28 cellular contexts compared by ENCODE assay signal in the genomic region with DNA sequence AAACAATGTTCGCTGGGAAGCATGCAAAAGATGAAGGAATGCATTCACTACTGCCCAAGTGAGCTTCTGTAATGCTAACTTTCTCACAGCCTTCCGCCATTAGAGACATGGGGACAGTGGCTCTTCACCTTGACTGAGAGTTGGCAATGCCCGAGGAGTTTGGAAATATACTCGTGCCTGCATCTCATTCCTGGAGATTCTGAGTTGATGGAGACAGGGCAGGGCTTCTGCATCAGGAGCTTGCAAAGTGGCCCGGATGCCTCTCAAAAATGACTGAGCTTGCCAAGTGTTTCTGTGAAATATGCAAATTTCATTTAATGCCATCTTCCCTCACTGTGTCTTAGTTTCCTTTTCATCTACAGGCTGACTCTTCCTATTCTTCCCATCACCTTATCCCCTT.
"Had no signal": no experiment of that assay in that cellular context is flagged by ENCODE, and none has a peak within 500 bp of the region (broad histone marks: within the 10 kb centered on the region; RNA-seq: fewer than 3 reads in every experiment).

No MANE protein-coding gene starts in this region.

- H3K9ac ChIP-seq: neural progenitor cell, parathyroid adenoma had no signal

- H3K36me3 ChIP-seq: breast epithelium, esophagus muscularis mucosa, heart left ventricle, neural progenitor cell, sigmoid colon, stomach, suprapubic skin, tibial nerve had no signal

- FAIRE-seq: small intestine had no signal

- H3K27me3 Mint-ChIP-seq: activated naive CD4-positive, alpha-beta T cell treated with anti-CD3 and anti-CD28 coated beads, Interleukin-2, amount 50 U/mL, for 24 hours; activated naive CD8-positive, alpha-beta T cell treated with anti-CD3 and anti-CD28 coated beads, Interleukin-2, amount 50 U/mL, for 24 hours; naive thymus-derived CD4-positive, alpha-beta T cell; stimulated activated memory B cell treated with anti-CD40 and anti-IgM and Interleukin-4, amounts not matched to agents 10 μg/mL and 1 μg/mL and 100 μg/mL, for 72 hours had no signal

- H3K27me3 ChIP-seq: breast epithelium, esophagus muscularis mucosa, foreskin keratinocyte, heart left ventricle, neural progenitor cell, sigmoid colon, stomach, suprapubic skin, tibial nerve had no signal

- H3K9me3 Mint-ChIP-seq: neural progenitor cell had no signal

- H3K4me3 ChIP-seq: esophagus muscularis mucosa, heart left ventricle, neural progenitor cell, psoas muscle, sigmoid colon, stomach, suprapubic skin, tibial nerve had no signal

- H2AFZ ChIP-seq: neural progenitor cell, parathyroid adenoma had no signal

- ATAC-seq: activated naive CD8-positive, alpha-beta T cell treated with anti-CD3 and anti-CD28 coated beads, Interleukin-2, amount 50 U/mL, for 24 hours; foreskin keratinocyte; heart left ventricle; naive thymus-derived CD4-positive, alpha-beta T cell; psoas muscle; stimulated activated memory B cell treated with anti-CD40 and anti-IgM and Interleukin-4, amounts not matched to agents 10 μg/mL and 1 μg/mL and 100 μg/mL, for 72 hours had no signal

- DNase-seq: activated CD4-positive, alpha-beta T cell treated with anti-CD3 and anti-CD28 coated beads for 48 hours; activated CD4-positive, alpha-beta T cell treated with anti-CD3 and anti-CD28 coated beads, Interleukin-2, amount 50 U/mL, for 48 hours; activated CD4-positive, CD25-positive, alpha-beta regulatory T cell; activated CD8-positive, alpha-beta memory T cell treated with anti-CD3 and anti-CD28 coated beads for 24 hours; activated gamma-delta T cell; activated naive CD8-positive, alpha-beta T cell treated with anti-CD3 and anti-CD28 coated beads, Interleukin-2, amount 50 U/mL, for 24 hours; central memory CD4-positive, alpha-beta T cell; foreskin keratinocyte; heart left ventricle; midbrain; naive thymus-derived CD4-positive, alpha-beta T cell; occipital lobe; psoas muscle; sigmoid colon; small intestine; stimulated activated CD4-positive, alpha-beta T cell treated with anti-CD3 and anti-CD28 coated beads, Interleukin-4, amount 100 ng/mL, for 4 hours; stimulated activated CD8-positive, alpha-beta memory T cell treated with anti-CD3 and anti-CD28 coated beads, Interleukin-4, amount 100 ng/mL, for 48 hours; stomach had no signal

- H3K79me2 ChIP-seq: parathyroid adenoma had no signal

- H3K4me3 Mint-ChIP-seq: activated naive CD4-positive, alpha-beta T cell treated with anti-CD3 and anti-CD28 coated beads, Interleukin-2, amount 50 U/mL, for 24 hours; activated naive CD8-positive, alpha-beta T cell treated with anti-CD3 and anti-CD28 coated beads, Interleukin-2, amount 50 U/mL, for 24 hours; activated T-helper 1 cell treated with anti-CD3 and anti-CD28 coated beads, Interleukin-12 subunit alpha, Interleukin-12 subunit beta, Interleukin-2, Interleukin-4 antibody, amounts not matched to agents 30 ng/mL and 10 ng/mL and 1 ng/mL, durations not matched to agents 14 hours and 24 hours and 36 hours; naive thymus-derived CD4-positive, alpha-beta T cell; neural progenitor cell; stimulated activated memory B cell treated with anti-CD40 and anti-IgM and Interleukin-4, amounts not matched to agents 10 μg/mL and 1 μg/mL and 100 μg/mL, for 72 hours; T-helper 2 cell treated with Interferon-gamma antibody and Interleukin-4, amounts not matched to agents 5 μg/mL and 100 μg/mL, for 36 hours had no signal

- H3K4me2 ChIP-seq: neural progenitor cell had no signal

- H3K4me1 Mint-ChIP-seq: activated naive CD4-positive, alpha-beta T cell treated with anti-CD3 and anti-CD28 coated beads, Interleukin-2, amount 50 U/mL, for 24 hours; activated naive CD8-positive, alpha-beta T cell treated with anti-CD3 and anti-CD28 coated beads, Interleukin-2, amount 50 U/mL, for 24 hours; neural progenitor cell had no signal

- H3K9me3 ChIP-seq: breast epithelium, esophagus muscularis mucosa, psoas muscle, sigmoid colon, stomach, suprapubic skin, tibial nerve had no signal

- H3K4me1 ChIP-seq: foreskin keratinocyte, heart left ventricle, neural progenitor cell, parathyroid adenoma, psoas muscle, sigmoid colon, stomach had no signal

- H3K27ac Mint-ChIP-seq: activated naive CD4-positive, alpha-beta T cell treated with anti-CD3 and anti-CD28 coated beads, Interleukin-2, amount 50 U/mL, for 24 hours; activated naive CD8-positive, alpha-beta T cell treated with anti-CD3 and anti-CD28 coated beads, Interleukin-2, amount 50 U/mL, for 24 hours; activated T-helper 1 cell treated with anti-CD3 and anti-CD28 coated beads, Interleukin-12 subunit alpha, Interleukin-12 subunit beta, Interleukin-2, Interleukin-4 antibody, amounts not matched to agents 30 ng/mL and 10 ng/mL and 1 ng/mL, durations not matched to agents 14 hours and 24 hours and 36 hours; naive thymus-derived CD4-positive, alpha-beta T cell; neural progenitor cell; stimulated activated memory B cell treated with anti-CD40 and anti-IgM and Interleukin-4, amounts not matched to agents 10 μg/mL and 1 μg/mL and 100 μg/mL, for 72 hours; T-helper 2 cell treated with Interferon-gamma antibody and Interleukin-4, amounts not matched to agents 5 μg/mL and 100 μg/mL, for 36 hours had no signal

- H3K27ac ChIP-seq: esophagus muscularis mucosa, foreskin keratinocyte, heart left ventricle, neural progenitor cell, parathyroid adenoma, psoas muscle, sigmoid colon, stomach, suprapubic skin, tibial nerve had no signal
